21 cellular contexts compared by ENCODE assay signal in genomic region chr5:153357493-153358112, GRCh38.
A peak's percentile ranks its signal among the peaks of the same experiment; 100 is the strongest.
DNase-seq lines count a peak whose midpoint lies in the region; ATAC-seq, FAIRE-seq and TF ChIP-seq lines count a peak whose summit lies in the region.
"Had no signal": no experiment of that assay in that cellular context is flagged by ENCODE, and none has a peak within 500 bp of the region (broad histone marks: within the 10 kb centered on the region; RNA-seq: fewer than 3 reads in every experiment).

No MANE protein-coding gene starts in this region.

- in situ Hi-C loops in IMR-90 (cut with MboI; ENCODE audit: low sequenced_read_pairs), result no loop called here
- in situ Hi-C loops in K562 (cut with MboI), result no loop called here

- no peak overlapping the region for H4K91ac ChIP-seq in IMR-90 (ENCODE audit: insufficient read depth, low read depth, low read length)

- no peak overlapping the region for H4K8ac ChIP-seq in IMR-90 (ENCODE audit: low read depth in 2 of 2, low read length in 2 of 2)

- H2AK9ac ChIP-seq in IMR-90 (replicated peaks; ENCODE audit: low read depth, low read length, poor library complexity), result no peak overlapping the region

- no peaks in the 10 kb centered on the region for H4K20me1 ChIP-seq in IMR-90 (ENCODE audit: insufficient read depth, low read length)
- no peaks in the 10 kb centered on the region for H4K20me1 ChIP-seq in K562 (replicated peaks; ENCODE audit: control insufficient read depth, insufficient read depth, low read length)

- intact Hi-C loops in IMR-90 (cut with micrococcal nuclease) (no loop called here), K562 (cut with micrococcal nuclease) (no loop called here)

- ATAC-seq in activated naive CD8-positive, alpha-beta T cell treated with anti-CD3 and anti-CD28 coated beads, Interleukin-2, amount 10 ng/mL, durations not matched to agents 7 days and 5 days (ENCODE audit: low read depth), result no peak
- no peak for ATAC-seq in activated naive CD8-positive, alpha-beta T cell treated with anti-CD3 and anti-CD28 coated beads, Interleukin-2, amount 50 U/mL, for 24 hours
- ATAC-seq in IMR-90 (ENCODE audit: low read depth) (no peak), K562 (no peak)
- ATAC-seq: GM23338, HCT116 had no signal

- no peak overlapping the region for H2BK15ac ChIP-seq in IMR-90 (ENCODE audit: low read depth, low read length)

- no peak overlapping the region for H3K56ac ChIP-seq in IMR-90 (ENCODE audit: extremely low read depth, insufficient read depth, low read length)

- H3K36me3 Mint-ChIP-seq in activated CD4-positive, alpha-beta T cell treated with anti-CD3 and anti-CD28 coated beads, Interleukin-2, amount 10 ng/mL, durations not matched to agents 7 days and 5 days (ENCODE audit: low read depth), result peaks cover 16% of the 10 kb centered on the region
- H3K36me3 Mint-ChIP-seq in activated naive CD8-positive, alpha-beta T cell treated with anti-CD3 and anti-CD28 coated beads, Interleukin-2, amount 10 ng/mL, durations not matched to agents 7 days and 5 days, result peaks cover 18% of the 10 kb centered on the region
- H3K36me3 Mint-ChIP-seq in activated naive CD8-positive, alpha-beta T cell treated with anti-CD3 and anti-CD28 coated beads, Interleukin-2, amount 50 U/mL, for 24 hours (ENCODE audit: low read depth), result no peaks in the 10 kb centered on the region
- H3K36me3 Mint-ChIP-seq: CD4-positive, CD25-positive, alpha-beta regulatory T cell; CD8-positive, alpha-beta memory T cell had no signal

- H3K9me1 ChIP-seq in IMR-90 (ENCODE audit: insufficient read depth, low read length), result no peaks in the 10 kb centered on the region
- no peaks in the 10 kb centered on the region for H3K9me1 ChIP-seq in K562 (ENCODE audit: control insufficient read depth, insufficient read depth, low read length)

- BruUV-seq in IMR-90 (replicated peaks; lab: Mats Ljungman, UMichigan) (no TSS peak), K562 (replicated peaks; lab: Mats Ljungman, UMichigan) (no TSS peak)

- no peaks in the 10 kb centered on the region for H3K79me2 ChIP-seq in K562 (ENCODE audit: control insufficient read depth, insufficient read depth, low read length)

- no peak overlapping the region for H3K14ac ChIP-seq in IMR-90 (replicated peaks; ENCODE audit: low read depth, low read length)

- no peaks in the 10 kb centered on the region for H3K36me3 ChIP-seq in IMR-90 (ENCODE audit: control insufficient read depth, insufficient read depth, low read length)
- no peaks in the 10 kb centered on the region for H3K36me3 ChIP-seq in K562 (ENCODE audit: control insufficient read depth, insufficient read depth, low read length)

- H3K4me3 ChIP-seq in IMR-90 (ENCODE audit: insufficient read depth, low read depth, low read length), result no peak overlapping the region
- H3K4me3 ChIP-seq in K562, result no peak overlapping the region
- H3K4me3 ChIP-seq: GM23338 had no signal

- H3K4me1 Mint-ChIP-seq in activated CD4-positive, alpha-beta T cell treated with anti-CD3 and anti-CD28 coated beads, Interleukin-2, amount 10 ng/mL, durations not matched to agents 7 days and 5 days, result peaks cover 33% of the 10 kb centered on the region
- H3K4me1 Mint-ChIP-seq in activated naive CD8-positive, alpha-beta T cell treated with anti-CD3 and anti-CD28 coated beads, Interleukin-2, amount 10 ng/mL, durations not matched to agents 7 days and 5 days, result peaks cover 24% of the 10 kb centered on the region
- H3K4me1 Mint-ChIP-seq in activated naive CD8-positive, alpha-beta T cell treated with anti-CD3 and anti-CD28 coated beads, Interleukin-2, amount 50 U/mL, for 24 hours, result peaks cover 32% of the 10 kb centered on the region

- no peak for TF ChIP-seq CTCF in IMR-90 (conservative IDR thresholded peaks at IDR 0.05; ENCODE audit: low read depth, low read length)
- TF ChIP-seq CTCF in K562 (IDR thresholded peaks at IDR 0.05 in 2 of 3, conservative IDR thresholded peaks at IDR 0.05 in 1 of 3; ENCODE audit: insufficient read depth in 2 of 3, low read depth in 1 of 3, low read length in 3 of 3), result no peak

- H2AFZ ChIP-seq in IMR-90 (replicated peaks; ENCODE audit: low read length, poor library complexity) (no peak overlapping the region), K562 (ENCODE audit: low read depth, low read length) (no peak overlapping the region)
- H2AFZ ChIP-seq: GM23338 had no signal

- H3K27me3 ChIP-seq in IMR-90 (ENCODE audit: control insufficient read depth, insufficient read depth, low read length), result no peaks in the 10 kb centered on the region
- H3K27me3 ChIP-seq in K562 (ENCODE audit: control insufficient read depth in 2 of 2, insufficient read depth in 2 of 2, low read length in 2 of 2), result no peaks in the 10 kb centered on the region

- POLR2A ChIA-PET in activated CD4-positive, alpha-beta T cell treated with anti-CD3 and anti-CD28 coated beads, Interleukin-2, amount 10 ng/mL, durations not matched to agents 7 days and 5 days (lab: Charles Lee), result no interaction called here
- POLR2A ChIA-PET in activated naive CD8-positive, alpha-beta T cell treated with anti-CD3 and anti-CD28 coated beads, Interleukin-2, amount 10 ng/mL, durations not matched to agents 7 days and 5 days (lab: Charles Lee), result no interaction called here
- POLR2A ChIA-PET in IMR-90 (lab: Charles Lee; ENCODE audit: unreplicated experiment) (no interaction called here), K562 (lab: Yijun Ruan, JAX) (no interaction called here)

- H3K27me3 Mint-ChIP-seq in activated CD4-positive, alpha-beta T cell treated with anti-CD3 and anti-CD28 coated beads, Interleukin-2, amount 10 ng/mL, durations not matched to agents 7 days and 5 days, result no peaks in the 10 kb centered on the region
- H3K27me3 Mint-ChIP-seq in activated naive CD8-positive, alpha-beta T cell treated with anti-CD3 and anti-CD28 coated beads, Interleukin-2, amount 10 ng/mL, durations not matched to agents 7 days and 5 days, result peaks cover 2% of the 10 kb centered on the region
- H3K27me3 Mint-ChIP-seq in activated naive CD8-positive, alpha-beta T cell treated with anti-CD3 and anti-CD28 coated beads, Interleukin-2, amount 50 U/mL, for 24 hours, result peaks cover 3% of the 10 kb centered on the region
- H3K27me3 Mint-ChIP-seq: B cell; CD4-positive, CD25-positive, alpha-beta regulatory T cell had no signal

- peaks cover 14% of the 10 kb centered on the region for H3K9me3 Mint-ChIP-seq in activated CD4-positive, alpha-beta T cell treated with anti-CD3 and anti-CD28 coated beads, Interleukin-2, amount 10 ng/mL, durations not matched to agents 7 days and 5 days
- peaks cover 11% of the 10 kb centered on the region for H3K9me3 Mint-ChIP-seq in activated naive CD8-positive, alpha-beta T cell treated with anti-CD3 and anti-CD28 coated beads, Interleukin-2, amount 10 ng/mL, durations not matched to agents 7 days and 5 days
- peaks cover 6% of the 10 kb centered on the region for H3K9me3 Mint-ChIP-seq in activated naive CD8-positive, alpha-beta T cell treated with anti-CD3 and anti-CD28 coated beads, Interleukin-2, amount 50 U/mL, for 24 hours
- H3K9me3 Mint-ChIP-seq: GM23338, HFFc6 had no signal

- H2BK5ac ChIP-seq in IMR-90 (ENCODE audit: low read depth, low read length, poor library complexity, severe bottlenecking), result no peak overlapping the region

- H3K4me2 ChIP-seq in IMR-90 (ENCODE audit: low read depth, low read length), result no peak overlapping the region
- no peak overlapping the region for H3K4me2 ChIP-seq in K562 (ENCODE audit: insufficient read depth, low read length)
- H3K4me2 ChIP-seq: GM23338 had no signal

- TF ChIP-seq RAD21 in IMR-90 (IDR thresholded peaks at IDR 0.05; ENCODE audit: low read length), result no peak
- no peak for TF ChIP-seq RAD21 in K562 (CRISPR knock-in tag; conservative IDR thresholded peaks at IDR 0.05 in 1 of 2, IDR thresholded peaks at IDR 0.05 in 1 of 2)

- no peak for DNase-seq in activated CD4-positive, alpha-beta T cell treated with anti-CD3 and anti-CD28 coated beads, Interleukin-2, amount 10 ng/mL, durations not matched to agents 7 days and 5 days
- no peak for DNase-seq in activated CD4-positive, alpha-beta T cell treated with anti-CD3 and anti-CD28 coated beads for 4 hours
- no peak for DNase-seq in activated naive CD8-positive, alpha-beta T cell treated with anti-CD3 and anti-CD28 coated beads, Interleukin-2, amount 10 ng/mL, durations not matched to agents 7 days and 5 days
- DNase-seq in activated naive CD8-positive, alpha-beta T cell treated with anti-CD3 and anti-CD28 coated beads, Interleukin-2, amount 50 U/mL, for 24 hours, result no peak
- DNase-seq in IMR-90 (no peak), K562 (ENCODE audit: extremely low read depth in 1 of 4, low spot score in 3 of 4) (no peak), hypothalamus (lab: John Stamatoyannopoulos, UW) (no peak), NK-92 (lab: John Stamatoyannopoulos, UW; ENCODE audit: unreplicated experiment) (no peak)
- DNase-seq: C1 segment of cervical spinal cord; CD4-positive, CD25-positive, alpha-beta regulatory T cell; CD8-positive, alpha-beta memory T cell; COR-L47; DMS 273 treated with DMSO at 0.1 percent for 48 hours; H7; HFFc6; KBM-7 had no signal

- H3K23ac ChIP-seq in IMR-90 (ENCODE audit: low read depth, low read length), result no peak overlapping the region

- H2BK20ac ChIP-seq in IMR-90 (ENCODE audit: low read depth, low read length), result no peak overlapping the region

- no peak overlapping the region for H3K4me3 Mint-ChIP-seq in activated CD4-positive, alpha-beta T cell treated with anti-CD3 and anti-CD28 coated beads, Interleukin-2, amount 10 ng/mL, durations not matched to agents 7 days and 5 days
- H3K4me3 Mint-ChIP-seq in activated naive CD8-positive, alpha-beta T cell treated with anti-CD3 and anti-CD28 coated beads, Interleukin-2, amount 10 ng/mL, durations not matched to agents 7 days and 5 days, result no peak overlapping the region
- no peak overlapping the region for H3K4me3 Mint-ChIP-seq in activated naive CD8-positive, alpha-beta T cell treated with anti-CD3 and anti-CD28 coated beads, Interleukin-2, amount 50 U/mL, for 24 hours
- H3K4me3 Mint-ChIP-seq: B cell; CD4-positive, CD25-positive, alpha-beta regulatory T cell; GM23338; HFFc6 had no signal

- H2BK120ac ChIP-seq in IMR-90 (ENCODE audit: low read depth, low read length), result no peak overlapping the region

- no peak overlapping the region for H3K4ac ChIP-seq in IMR-90 (ENCODE audit: low read depth, low read length)

- H2AK5ac ChIP-seq in IMR-90 (ENCODE audit: low read depth, low read length), result no peak overlapping the region

- H3K9ac ChIP-seq in IMR-90 (ENCODE audit: low read depth, low read length) (no peak overlapping the region), K562 (ENCODE audit: insufficient read depth in 1 of 2, low read depth in 2 of 2, low read length in 2 of 2) (no peak overlapping the region)

- no peak overlapping the region for H3K27ac ChIP-seq in IMR-90 (ENCODE audit: insufficient read depth, low read length)
- H3K27ac ChIP-seq in K562 (ENCODE audit: extremely low read depth, low read depth, low read length), result no peak overlapping the region
- H3K27ac ChIP-seq: 22Rv1 had no signal

- TF ChIP-seq POLR2A in IMR-90 (IDR thresholded peaks at IDR 0.05; ENCODE audit: low read depth, low read length) (no peak), K562 (conservative IDR thresholded peaks at IDR 0.05) (no peak)

- H3K27ac Mint-ChIP-seq in activated CD4-positive, alpha-beta T cell treated with anti-CD3 and anti-CD28 coated beads, Interleukin-2, amount 10 ng/mL, durations not matched to agents 7 days and 5 days, result peak overlapping the region; percentile 86
- peak overlapping the region; percentile 17 for H3K27ac Mint-ChIP-seq in activated naive CD8-positive, alpha-beta T cell treated with anti-CD3 and anti-CD28 coated beads, Interleukin-2, amount 10 ng/mL, durations not matched to agents 7 days and 5 days
- H3K27ac Mint-ChIP-seq in activated naive CD8-positive, alpha-beta T cell treated with anti-CD3 and anti-CD28 coated beads, Interleukin-2, amount 50 U/mL, for 24 hours, result no peak overlapping the region
- H3K27ac Mint-ChIP-seq: B cell, GM23338, HFFc6 had no signal

- CTCF ChIA-PET in activated CD4-positive, alpha-beta T cell treated with anti-CD3 and anti-CD28 coated beads, Interleukin-2, amount 10 ng/mL, durations not matched to agents 7 days and 5 days (lab: Charles Lee), result no interaction called here
- CTCF ChIA-PET in IMR-90 (lab: Yijun Ruan, JAX), result interaction anchor here (0.5 kb wide), 1 partner anchor 436 kb away, joined by 4 read pairs; no protein-coding TSS in a partner anchor
- CTCF ChIA-PET in K562 (lab: Yijun Ruan, JAX; ENCODE audit: low intra/inter-chr PET ratio), result no interaction called here

- dilution Hi-C loops in IMR-90 (cut with HindIII; ENCODE audit: low sequenced_read_pairs, unreplicated experiment), result no loop called here

- no peak for TF ChIP-seq EP300 in K562 (IDR thresholded peaks at IDR 0.05; ENCODE audit: low read length)

- FAIRE-seq in K562 (lab: Jason Lieb, UNC), result no peak
- FAIRE-seq: G401.6 had no signal

- no peaks in the 10 kb centered on the region for H3K79me1 ChIP-seq in IMR-90 (ENCODE audit: low read depth in 1 of 2, low read length in 2 of 2)

- H3K4me1 ChIP-seq in IMR-90 (ENCODE audit: control insufficient read depth, insufficient read depth, low read length), result no peaks in the 10 kb centered on the region
- no peaks in the 10 kb centered on the region for H3K4me1 ChIP-seq in K562 (replicated peaks in 1 of 2; ENCODE audit: control insufficient read depth in 2 of 2, insufficient read depth in 2 of 2, low read length in 2 of 2)

- H3K9me3 ChIP-seq in IMR-90 (ENCODE audit: control insufficient read depth, insufficient read depth, low read length) (peaks cover 7% of the 10 kb centered on the region; the same call in 1 of the 2 replicates), K562 (replicated peaks; ENCODE audit: control insufficient read depth, insufficient read depth, low read depth, low read length) (peaks cover 2% of the 10 kb centered on the region; the same call in 1 of the 2 replicates)

- no peak overlapping the region for H4K5ac ChIP-seq in IMR-90 (ENCODE audit: low read depth, low read length)

- no CpG with 5 or more reads among the region's 3 CpGs for WGBS in IMR-90 (ENCODE audit: extremely low coverage in 2 of 2, insufficient read length in 1 of 2), 2 experiments
- 3% methylated on average over 3 of the region's 3 CpGs for WGBS in K562 (ENCODE audit: insufficient coverage, low coverage, missing lambda C conversion rate)

- no peak overlapping the region for H3K18ac ChIP-seq in IMR-90 (ENCODE audit: low read depth, low read length)
